ENCODE assay signal across 8 cellular contexts in the genomic region with DNA sequence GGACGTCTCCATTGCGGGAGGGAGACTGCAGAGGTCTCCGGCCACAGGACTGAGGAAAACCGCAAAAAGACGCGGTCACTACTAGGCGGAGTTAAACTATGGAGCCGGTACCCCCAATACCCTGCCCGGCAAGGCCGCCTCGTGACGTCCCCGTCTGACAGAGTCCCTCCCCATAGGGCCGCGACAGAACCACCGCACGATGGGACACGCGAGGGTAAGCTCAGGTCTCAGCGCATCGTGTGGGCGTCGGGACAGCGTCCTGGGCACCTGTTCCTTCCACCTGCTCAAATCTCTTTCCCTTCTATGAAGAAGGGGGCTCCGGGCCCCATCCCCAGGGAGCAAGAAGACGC. TPM values are rescaled to one million over a fixed set of nuclear protein-coding genes. Genes with fewer than 3 reads are reported as not detected.
DNase-seq lines count a peak whose midpoint lies in the region; ATAC-seq and TF ChIP-seq lines count a peak whose summit lies in the region.

No MANE protein-coding gene starts in this region.

- intact Hi-C loops in CD14-positive monocyte (cut with micrococcal nuclease) = loop anchor here (2.0 to 10.0 kb wide), 4 partner anchors 37 to 96 kb away; a partner anchor contains a TSS

- peak overlapping the region; percentile 83 to 95 for H3K4me3 Mint-ChIP-seq in CD14-positive monocyte

- H3K36me3 Mint-ChIP-seq in CD14-positive monocyte = no peaks in the 10 kb centered on the region

- no peak for TF ChIP-seq CTCF in CD14-positive monocyte (IDR thresholded peaks at IDR 0.05)

- ATAC-seq in GM19324 (IDR thresholded peaks at IDR 0.05; ENCODE audit: low FRiP score, unreplicated experiment) = peak; percentile 27
- peak; percentile 19 for ATAC-seq in HG03442 (IDR thresholded peaks at IDR 0.05; ENCODE audit: unreplicated experiment)

- peaks cover 0 to 6% (median 0%) of the 10 kb centered on the region in 3 donors for H3K27me3 Mint-ChIP-seq in CD14-positive monocyte (ENCODE audit: low read depth in 3 of 3)

- peak overlapping the region; percentile 98 to 99 (median 99) for H3K27ac Mint-ChIP-seq in CD14-positive monocyte

- H3K4me1 Mint-ChIP-seq in CD14-positive monocyte = peaks cover 26% of the 10 kb centered on the region

- peak; percentile 78 for DNase-seq in CD14-positive monocyte (ENCODE audit: low spot score)
- peak; percentile 37 for DNase-seq in T follicular helper cell (ENCODE audit: low read depth)
- DNase-seq in brain pericyte (ENCODE audit: low read depth, low spot score) = peak; percentile 32
- DNase-seq in iris pigment epithelial cell (ENCODE audit: low read depth) = peak; percentile 27
- peak; percentile 56 to 74 for DNase-seq in stimulated activated CD4-positive, alpha-beta T cell treated with anti-CD3 and anti-CD28 coated beads, Interleukin-15, amount 100 ng/mL, for 48 hours (ENCODE audit: low read depth in 2 of 2)
- DNase-seq in NCI-H128 (lab: John Stamatoyannopoulos, UW; ENCODE audit: unreplicated experiment) = no peak

- peaks cover 0 to 2% (median 0%) of the 10 kb centered on the region in 7 donors for H3K9me3 Mint-ChIP-seq in CD14-positive monocyte

RNA-seq across cellular contexts. Expression of a gene that starts 35.2 kb away (rescaled TPM):
- not detected for polyA plus RNA-seq in CD14-positive monocyte
